In the genomic region with DNA sequence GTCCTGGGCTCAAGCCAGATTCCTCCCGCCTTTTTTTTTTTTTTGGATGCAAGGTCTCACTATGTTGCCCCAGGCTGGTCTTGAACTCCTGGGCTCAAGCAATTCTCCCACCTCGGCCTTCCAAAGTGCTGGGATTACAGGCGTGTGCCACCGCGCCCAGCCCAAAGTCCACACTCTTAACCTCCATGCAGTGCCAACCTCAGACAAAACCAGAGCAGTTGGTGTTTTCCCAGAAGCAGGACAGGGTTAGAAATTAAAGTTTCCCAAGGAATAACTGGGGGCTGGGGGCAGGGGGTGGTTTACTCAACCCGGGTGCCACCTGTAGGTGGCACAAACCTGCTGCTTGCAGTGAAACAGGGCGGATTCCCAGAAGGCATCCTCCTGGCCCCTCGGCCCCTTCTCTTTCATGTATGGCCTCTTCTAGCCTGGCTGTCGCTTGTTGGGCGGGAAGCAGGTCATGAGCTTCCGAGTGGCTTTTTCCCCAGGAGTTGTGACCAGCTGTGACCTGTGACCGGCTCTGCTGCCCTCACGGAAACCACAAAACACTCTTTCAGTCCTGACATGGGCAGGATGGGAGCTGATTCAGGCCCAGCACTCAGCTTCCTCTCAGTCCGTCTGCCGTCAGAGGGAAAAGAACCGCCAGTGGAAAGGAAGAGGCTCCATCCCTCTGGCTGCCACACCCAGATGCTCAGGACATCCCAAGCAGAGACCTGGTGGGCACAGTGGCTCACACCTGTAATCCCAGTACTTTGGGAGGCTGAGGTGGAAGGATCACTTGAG, we compare ENCODE assay signal across 1 cellular context.
TF ChIP-seq lines count a peak whose summit lies in the region.

No MANE protein-coding gene starts in this region.

TF ChIP-seq in H1, 55 proteins besides CTCF, POLR2A, EP300 and RAD21:
- TF ChIP-seq GABPA (IDR thresholded peaks at IDR 0.05; ENCODE audit: borderline replicate concordance, insufficient read depth, low read length) = no peak
- no peak for TF ChIP-seq CREB1 (IDR thresholded peaks at IDR 0.05)
- TF ChIP-seq KDM1A (IDR thresholded peaks at IDR 0.05; ENCODE audit: borderline replicate concordance, low read length) = no peak
- TF ChIP-seq EZH2 (IDR thresholded peaks at IDR 0.05; ENCODE audit: low read depth, low read length, severe bottlenecking) = no peak
